8 cellular contexts compared by ENCODE assay signal in the genomic region with DNA sequence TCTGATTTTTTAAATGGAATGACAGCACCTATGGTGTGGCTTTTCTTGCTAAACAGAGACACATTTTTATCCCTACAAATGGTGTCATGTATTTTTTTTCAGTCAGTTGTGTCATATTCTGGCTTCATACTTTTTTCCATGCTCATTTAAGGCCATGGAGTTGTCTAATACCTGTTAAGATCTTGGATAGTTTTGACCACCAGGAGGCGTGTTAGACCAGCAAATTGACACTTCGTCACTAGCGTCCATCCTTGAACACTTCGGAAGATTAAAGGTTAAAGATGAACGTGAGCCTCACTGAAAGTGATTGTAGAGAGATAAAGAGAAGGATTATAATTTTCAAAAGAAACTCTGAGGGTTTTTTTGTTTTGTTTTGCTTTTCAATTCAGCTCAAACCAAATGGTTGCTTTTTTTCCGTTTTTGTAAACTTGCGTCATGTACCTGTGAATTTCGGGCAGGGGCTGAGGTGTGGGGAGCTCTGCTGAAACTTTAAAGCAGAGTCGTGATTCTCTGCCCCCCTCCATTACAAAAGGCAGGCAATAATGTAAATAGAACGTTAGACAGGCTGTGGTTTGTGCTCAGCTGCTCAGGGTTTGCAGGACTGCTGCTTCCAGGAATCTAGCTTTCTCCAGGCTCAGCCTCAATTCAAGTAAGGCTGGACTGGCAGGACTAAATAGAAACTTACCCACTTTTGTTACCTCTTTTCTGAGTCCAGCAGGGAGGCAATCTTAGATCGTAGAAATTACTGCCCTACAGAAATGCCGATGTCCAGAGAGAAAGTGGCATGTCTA.
DNase-seq lines count a peak whose midpoint lies in the region; ATAC-seq, FAIRE-seq and TF ChIP-seq lines count a peak whose summit lies in the region.

No MANE protein-coding gene starts in this region.

- H3K4me1 Mint-ChIP-seq in T-helper 2 cell treated with Interferon-gamma antibody and Interleukin-4, amounts not matched to agents 5 μg/mL and 100 μg/mL, for 36 hours (ENCODE audit: low read depth): no peaks in the 10 kb centered on the region

- peaks cover 2% of the 10 kb centered on the region for H3K27me3 Mint-ChIP-seq in T-helper 2 cell treated with Interferon-gamma antibody and Interleukin-4, amounts not matched to agents 5 μg/mL and 100 μg/mL, for 36 hours (ENCODE audit: low read depth)

- TF ChIP-seq CTCF in D721Med (IDR thresholded peaks at IDR 0.05; ENCODE audit: insufficient read depth, missing control alignments) (peak; percentile 80), fibroblast of the aortic adventitia (IDR thresholded peaks at IDR 0.05; ENCODE audit: insufficient read depth, low read length) (peak; percentile 72), osteoblast (IDR thresholded peaks at IDR 0.05; ENCODE audit: extremely low read depth, low read depth, low read length) (peak; percentile 73)

- H2AFZ ChIP-seq in osteoblast (ENCODE audit: low read length): no peak overlapping the region

- H3K9me3 Mint-ChIP-seq in T-helper 2 cell treated with Interferon-gamma antibody and Interleukin-4, amounts not matched to agents 5 μg/mL and 100 μg/mL, for 36 hours: no peaks in the 10 kb centered on the region

- no peak for FAIRE-seq in D721Med (lab: Jason Lieb, UNC)

- H3K4me3 Mint-ChIP-seq in T-helper 2 cell treated with Interferon-gamma antibody and Interleukin-4, amounts not matched to agents 5 μg/mL and 100 μg/mL, for 36 hours: no peak overlapping the region

- DNase-seq in D721Med (ENCODE audit: insufficient read length, low spot score) (no peak), H4 (ENCODE audit: low spot score) (peak; percentile 80), NCI-H2081 treated with DMSO at 0.1 percent for 48 hours (lab: John Stamatoyannopoulos, UW) (peak; percentile 53), fibroblast of the aortic adventitia (ENCODE audit: low read depth) (peak; percentile 88), osteoblast (ENCODE audit: insufficient read length, low spot score, missing footprints) (no peak)
- peak; percentile 4 for DNase-seq in T-helper 2 cell treated with Interferon-gamma antibody and Interleukin-4, amounts not matched to agents 5 μg/mL and 100 μg/mL, for 36 hours (ENCODE audit: low spot score)

- H3K4me2 ChIP-seq in osteoblast (ENCODE audit: insufficient read depth, low read length): no peak overlapping the region

- H3K4me1 ChIP-seq in osteoblast (ENCODE audit: insufficient read depth, low read length): no peaks in the 10 kb centered on the region

- no peaks in the 10 kb centered on the region for H3K36me3 ChIP-seq in osteoblast (ENCODE audit: insufficient read depth, low read length)

- H4K20me1 ChIP-seq in osteoblast (ENCODE audit: insufficient read depth, low read length): no peaks in the 10 kb centered on the region

- H3K36me3 Mint-ChIP-seq in T-helper 2 cell treated with Interferon-gamma antibody and Interleukin-4, amounts not matched to agents 5 μg/mL and 100 μg/mL, for 36 hours (ENCODE audit: low read depth): no peaks in the 10 kb centered on the region

- H3K79me2 ChIP-seq in osteoblast (ENCODE audit: insufficient read depth, low read length): no peaks in the 10 kb centered on the region

- H3K27me3 ChIP-seq in osteoblast (ENCODE audit: insufficient read depth, low read length): no peaks in the 10 kb centered on the region

- H3K4me3 ChIP-seq in fibroblast of the aortic adventitia (ENCODE audit: low read depth, low read length) (peak overlapping the region; percentile 11), osteoblast (ENCODE audit: insufficient read depth, low read length) (no peak overlapping the region)

- H3K27ac Mint-ChIP-seq in T-helper 2 cell treated with Interferon-gamma antibody and Interleukin-4, amounts not matched to agents 5 μg/mL and 100 μg/mL, for 36 hours: no peak overlapping the region

- H3K9me3 ChIP-seq in osteoblast (ENCODE audit: low read depth, low read length): no peaks in the 10 kb centered on the region

- H3K27ac ChIP-seq in osteoblast (ENCODE audit: low read depth, low read length): no peak overlapping the region

- ATAC-seq in HG02571 (IDR thresholded peaks at IDR 0.05; ENCODE audit: unreplicated experiment) (no peak), GM21526 (IDR thresholded peaks at IDR 0.05; ENCODE audit: low FRiP score, unreplicated experiment) (no peak)

Comparison
In these comparisons a context has a peak if more than half of its experiments do, and no peak if none do; other contexts are left out.
1. DNase-seq: peak in H4 (single experiment), NCI-H2081 treated with DMSO at 0.1 percent for 48 hours (single experiment), T-helper 2 cell treated with Interferon-gamma antibody and Interleukin-4, amounts not matched to agents 5 μg/mL and 100 μg/mL, for 36 hours (single experiment) and fibroblast of the aortic adventitia (single experiment); none in D721Med (single experiment) and osteoblast (single experiment).
2. Peak in every context shown above with its lines, with median percentiles within 50 percentile points of each other: CTCF ChIP-seq.